In genomic region chr12:54337280-54337842, GRCh38 we compare ENCODE assay signal across 8 cellular contexts. TPM values are rescaled to one million over a fixed set of nuclear protein-coding genes. Genes with fewer than 3 reads are reported as not detected.
DNase-seq lines count a peak whose midpoint lies in the region; ATAC-seq and TF ChIP-seq lines count a peak whose summit lies in the region.
"Had no signal": no experiment of that assay in that cellular context is flagged by ENCODE, and none has a peak within 500 bp of the region (broad histone marks: within the 10 kb centered on the region; RNA-seq: fewer than 3 reads in every experiment).

No MANE protein-coding gene starts in this region.

- H3K9me3 ChIP-seq in mucosa of descending colon (no peaks in the 10 kb centered on the region), Karpas-422 (ENCODE audit: low read length) (no peaks in the 10 kb centered on the region)

- H2AFZ ChIP-seq in Karpas-422 (ENCODE audit: low read length), result no peak overlapping the region

- no peak overlapping the region for H3K9ac ChIP-seq in Karpas-422 (ENCODE audit: low read length)

- H3K4me1 ChIP-seq in mucosa of descending colon (ENCODE audit: low read depth) (no peaks in the 10 kb centered on the region), Karpas-422 (ENCODE audit: low read length) (peaks cover 4% of the 10 kb centered on the region)

- intact Hi-C loops in mucosa of descending colon (cut with DNase I, micrococcal nuclease), result no loop called here

- DNase-seq in GDM1 (lab: John Stamatoyannopoulos, UW) (peak; percentile 17), astrocyte of the cerebellum (ENCODE audit: low read depth) (no peak), mucosa of descending colon (no peak), Karpas-422 (no peak), islet precursor cell (no peak)
- DNase-seq: activated CD4-positive, alpha-beta T cell treated with anti-CD3 and anti-CD28 coated beads for 48 hours; DND-41 had no signal

- H4K20me1 ChIP-seq in Karpas-422 (ENCODE audit: insufficient read depth, low read depth, low read length), result no peaks in the 10 kb centered on the region

- ATAC-seq in mucosa of descending colon, result peak; percentile 37
- no peak for ATAC-seq in HG02642 (IDR thresholded peaks at IDR 0.05; ENCODE audit: poor library complexity, unreplicated experiment)

- H3K4me3 ChIP-seq in astrocyte of the cerebellum (ENCODE audit: low read depth, low read length) (no peak overlapping the region), mucosa of descending colon (no peak overlapping the region), Karpas-422 (ENCODE audit: low read length) (no peak overlapping the region)

- H3K27me3 ChIP-seq in Karpas-422 (ENCODE audit: low read length), result no peaks in the 10 kb centered on the region

- no peaks in the 10 kb centered on the region for H3K36me3 ChIP-seq in mucosa of descending colon (ENCODE audit: low read depth)
- H3K36me3 ChIP-seq in Karpas-422 (ENCODE audit: insufficient read depth, low read length), result peaks cover 2% of the 10 kb centered on the region; the same call in 1 of the 2 replicates

- no peak overlapping the region for H3K4me2 ChIP-seq in Karpas-422 (ENCODE audit: low read depth, low read length, poor library complexity, severe bottlenecking)

- H3K27ac ChIP-seq in Karpas-422 (ENCODE audit: low read length), result no peak overlapping the region

- H3K9me2 ChIP-seq in Karpas-422 (replicated peaks; ENCODE audit: insufficient read depth, low read length), result no peaks in the 10 kb centered on the region

- TF ChIP-seq CTCF in astrocyte of the cerebellum (IDR thresholded peaks at IDR 0.05; ENCODE audit: low read depth, low read length, missing control alignments) (peak; percentile 26), mucosa of descending colon (IDR thresholded peaks at IDR 0.05) (no peak)

- peaks cover 15% of the 10 kb centered on the region for H3K79me2 ChIP-seq in Karpas-422 (ENCODE audit: low read length)

- in situ Hi-C loops in astrocyte of the cerebellum (cut with HindIII; ENCODE audit: low sequenced_read_pairs), result no loop called here

RNA-seq across cellular contexts. Expression of gene COPZ1, which starts 12.4 kb away (rescaled TPM):
- total RNA-seq in mucosa of descending colon, result 100 to 1,000 TPM in 2 of 3 donors, 10 to 100 TPM in 1; 84.0 to 115 (median 104) TPM
- total RNA-seq in Karpas-422 (2014; rRNA removed; shearing (Covaris generic); ENCODE audit: low replicate concordance), result 103 and 164 TPM in 2 replicates

RNA-seq across cellular contexts. Expression of gene GPR84, which starts 26.9 kb away (rescaled TPM):
- total RNA-seq in mucosa of descending colon, result 1 to 10 TPM in 1 of 3 donors, under 1 TPM in 1, not detected in 1; 0.60 to 1.7 TPM
- total RNA-seq in Karpas-422 (2014; rRNA removed; shearing (Covaris generic); ENCODE audit: low replicate concordance), result 0.29 TPM in 1 of 2 replicates, not detected in the other

RNA-seq across cellular contexts. Expression of gene NFE2, which starts 36.5 kb away (rescaled TPM):
- total RNA-seq in mucosa of descending colon, result under 1 TPM in 2 of 3 donors, not detected in 1; 0.25 to 0.31 TPM
- not detected in 2 replicates for total RNA-seq in Karpas-422 (2014; rRNA removed; shearing (Covaris generic); ENCODE audit: low replicate concordance)

RNA-seq across cellular contexts. Expression of gene ZNF385A, which starts 47.2 kb away (rescaled TPM):
- total RNA-seq in mucosa of descending colon, result 10 to 100 TPM in 2 of 3 donors, 1 to 10 TPM in 1; 3.5 to 15.0 (median 10.4) TPM
- total RNA-seq in Karpas-422 (2014; rRNA removed; shearing (Covaris generic); ENCODE audit: low replicate concordance), result 4.1 and 12.2 TPM in 2 replicates

RNA-seq across cellular contexts. Expression of gene HNRNPA1, which starts 56.8 kb away (rescaled TPM):
- total RNA-seq in mucosa of descending colon, result 100 to 1,000 TPM; 580 to 894 (median 610) TPM
- total RNA-seq in Karpas-422 (2014; rRNA removed; shearing (Covaris generic); ENCODE audit: low replicate concordance), result 249 and 260 TPM in 2 replicates
